In the genomic region with DNA sequence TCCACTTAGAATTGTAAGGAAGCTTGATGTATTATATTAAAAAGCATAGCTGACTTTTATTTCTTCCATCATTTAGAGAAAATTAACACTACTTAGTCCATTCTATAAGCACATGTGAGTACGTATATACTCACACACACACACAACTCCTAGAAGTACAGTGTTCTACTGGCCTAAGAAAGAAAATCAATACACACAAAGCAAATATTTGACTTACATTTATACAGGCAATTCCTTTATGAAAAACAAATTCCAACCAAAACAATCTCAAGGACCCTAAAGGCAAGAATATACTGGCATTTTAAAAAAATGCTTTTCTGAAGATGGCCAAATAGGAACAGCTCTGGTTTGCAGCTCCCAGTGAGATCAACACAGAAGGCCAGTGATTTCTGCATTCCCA, we compare ENCODE assay signal across 1 cellular context.
A peak's percentile ranks its signal among the peaks of the same experiment; 100 is the strongest.
TF ChIP-seq lines count a peak whose summit lies in the region.

No MANE protein-coding gene starts in this region.

TF ChIP-seq in HepG2, 621 proteins besides CTCF, POLR2A, EP300 and RAD21 (continued from another document):
- TF ChIP-seq MXD1 (CRISPR knock-in tag; IDR thresholded peaks at IDR 0.05) (no peak), JDP2 (CRISPR knock-in tag; IDR thresholded peaks at IDR 0.05; ENCODE audit: borderline replicate concordance) (no peak), ONECUT2 (CRISPR knock-in tag; IDR thresholded peaks at IDR 0.05) (peak; percentile 91), RFX3 (CRISPR knock-in tag; IDR thresholded peaks at IDR 0.05) (no peak), HDAC1 (CRISPR knock-in tag; IDR thresholded peaks at IDR 0.05) (0 out of 2 replicates have a peak, but pooled peaks have one; percentile 22), ZNF24 (IDR thresholded peaks at IDR 0.05) (0 out of 2 replicates have a peak, but pooled peaks have one; percentile 39), MIER3 (CRISPR knock-in tag; IDR thresholded peaks at IDR 0.05; ENCODE audit: borderline replicate concordance) (peak; percentile 40; the same call in 1 of the 2 replicates), MXI1 (IDR thresholded peaks at IDR 0.05; ENCODE audit: borderline replicate concordance, low read depth, low read length) (no peak), GPN1 (CRISPR knock-in tag; IDR thresholded peaks at IDR 0.05; ENCODE audit: borderline replicate concordance) (no peak), ZNF180 (CRISPR knock-in tag; IDR thresholded peaks at IDR 0.05; ENCODE audit: borderline replicate concordance, low read depth) (no peak), ZNF121 (CRISPR knock-in tag; IDR thresholded peaks at IDR 0.05) (peak; percentile 50; the same call in 1 of the 2 replicates), ZNF773 (CRISPR knock-in tag; IDR thresholded peaks at IDR 0.05; ENCODE audit: borderline replicate concordance) (no peak), CREM (IDR thresholded peaks at IDR 0.05) (peak; percentile 12; the same call in 1 of the 2 replicates), CREM (CRISPR knock-in tag; IDR thresholded peaks at IDR 0.05) (no peak), RCOR2 (CRISPR knock-in tag; IDR thresholded peaks at IDR 0.05) (0 out of 2 replicates have a peak, but pooled peaks have one; percentile 20), CBFB (CRISPR knock-in tag; IDR thresholded peaks at IDR 0.05) (no peak), TCF12 (IDR thresholded peaks at IDR 0.05) (no peak), TCF12 (CRISPR knock-in tag; IDR thresholded peaks at IDR 0.05) (no peak), ZFX (CRISPR knock-in tag; IDR thresholded peaks at IDR 0.05; ENCODE audit: low read depth) (no peak)
TF ChIP-seq in HepG2: peak in this region for 27.
